Comparison of ENCODE assay signal across 20 cellular contexts in the genomic region with DNA sequence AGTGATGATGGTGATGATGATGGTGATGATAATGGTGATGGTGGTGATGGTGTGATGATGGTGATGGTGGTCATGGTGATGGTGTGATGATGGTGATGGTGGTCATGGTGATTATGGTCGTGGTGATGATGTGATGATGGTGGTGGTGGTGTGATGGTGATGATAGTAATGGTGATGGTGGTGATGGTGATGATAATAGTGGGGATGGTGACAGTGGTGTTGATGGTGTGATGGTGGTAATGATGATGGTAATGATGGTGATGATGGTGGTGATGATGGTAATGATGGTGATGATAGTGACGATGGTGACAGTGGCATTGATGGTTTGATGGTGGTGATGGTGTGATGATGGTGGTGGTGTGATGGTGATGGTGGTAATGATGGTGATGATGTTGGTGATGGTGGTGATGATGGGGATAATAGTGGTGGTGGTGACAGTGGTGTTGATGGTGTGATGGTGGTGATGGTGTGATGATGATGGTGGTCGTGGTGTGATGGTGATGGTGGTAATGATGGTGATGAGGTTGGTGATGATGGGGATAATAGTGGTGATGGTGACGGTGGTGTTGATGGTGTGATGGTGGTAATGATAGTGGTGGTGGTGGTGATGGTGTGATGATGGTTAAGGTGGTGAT. TPM values are rescaled to one million over a fixed set of nuclear protein-coding genes. Genes with fewer than 3 reads are reported as not detected.
DNase-seq lines count a peak whose midpoint lies in the region; ATAC-seq, FAIRE-seq and TF ChIP-seq lines count a peak whose summit lies in the region.
"Had no signal": no experiment of that assay in that cellular context is flagged by ENCODE, and none has a peak within 500 bp of the region (broad histone marks: within the 10 kb centered on the region; RNA-seq: fewer than 3 reads in every experiment).

No MANE protein-coding gene starts in this region.

- peaks cover 9% of the 10 kb centered on the region for H3F3A ChIP-seq in PC-9 (ENCODE audit: insufficient read depth, low read depth)

- no peak for TF ChIP-seq EP300 in HepG2 (IDR thresholded peaks at IDR 0.05; ENCODE audit: low read depth in 2 of 2, low read length in 2 of 2)
- TF ChIP-seq EP300 in HepG2 (CRISPR knock-in tag; IDR thresholded peaks at IDR 0.05; ENCODE audit: borderline replicate concordance) = no peak

- TF ChIP-seq CTCF in HepG2 (CRISPR knock-in tag; IDR thresholded peaks at IDR 0.05) (no peak), right lobe of liver (IDR thresholded peaks at IDR 0.05) (no peak), PC-9 (conservative IDR thresholded peaks at IDR 0.05) (no peak)

- no peaks in the 10 kb centered on the region for H3K9me2 ChIP-seq in PC-9 (ENCODE audit: insufficient read depth)

- no peak for ATAC-seq in HepG2
- no peak for ATAC-seq in right lobe of liver
- ATAC-seq: CD8-positive, alpha-beta T cell; GM23338 had no signal

- no peak overlapping the region for H3K27ac Mint-ChIP-seq in immature natural killer cell
- H3K27ac Mint-ChIP-seq: CD14-positive monocyte; CD8-positive, alpha-beta T cell; GM23338; HFFc6 had no signal

- no peaks in the 10 kb centered on the region for H3K36me3 Mint-ChIP-seq in immature natural killer cell
- H3K36me3 Mint-ChIP-seq: CD14-positive monocyte; CD8-positive, alpha-beta T cell had no signal

- no peaks in the 10 kb centered on the region for H3K9me3 Mint-ChIP-seq in immature natural killer cell
- H3K9me3 Mint-ChIP-seq: CD14-positive monocyte; CD8-positive, alpha-beta T cell; HFFc6 had no signal

- H3K4me1 ChIP-seq in HepG2 (ENCODE audit: insufficient read depth, low read length) = peaks cover 65% of the 10 kb centered on the region
- H3K4me1 ChIP-seq in right lobe of liver = no peaks in the 10 kb centered on the region
- H3K4me1 ChIP-seq in PC-9 (replicated peaks; ENCODE audit: insufficient read depth) = peaks cover 15% of the 10 kb centered on the region

- H3K36me3 ChIP-seq in HepG2 (replicated peaks in 1 of 2; ENCODE audit: control insufficient read depth in 1 of 2, insufficient read depth in 2 of 2, low read length in 2 of 2) (no peaks in the 10 kb centered on the region), right lobe of liver (no peaks in the 10 kb centered on the region), PC-9 (ENCODE audit: low read depth) (no peaks in the 10 kb centered on the region)
- H3K36me3 ChIP-seq: HAP-1 had no signal

- H3K27me3 Mint-ChIP-seq in immature natural killer cell (ENCODE audit: low read depth in 3 of 3) = peaks cover 0 to 2% (median 0%) of the 10 kb centered on the region in 3 donors

- H4K20me1 ChIP-seq in HepG2 (ENCODE audit: insufficient read depth, low read length) (no peaks in the 10 kb centered on the region), PC-9 (ENCODE audit: insufficient read depth) (no peaks in the 10 kb centered on the region)

- DNase-seq in HepG2 (ENCODE audit: low spot score) (no peak), right lobe of liver (no peak), immature natural killer cell (peak; percentile 36 to 49 (median 39)), GF-D8 (lab: John Stamatoyannopoulos, UW) (no peak), PC-9 (no peak)
- DNase-seq: CD8-positive, alpha-beta T cell; COR-L47; DMS153; DMS79 treated with DMSO at 0.1 percent for 48 hours; EL; HFFc6 had no signal

- H3K9me3 ChIP-seq in HepG2 (ENCODE audit: low read length) (peaks cover 10% of the 10 kb centered on the region; the same call in 1 of the 2 replicates), right lobe of liver (no peaks in the 10 kb centered on the region), PC-9 (ENCODE audit: insufficient read depth, low read depth) (no peaks in the 10 kb centered on the region)
- H3K9me3 ChIP-seq: HAP-1 had no signal

- TF ChIP-seq POLR2A in HepG2 (IDR thresholded peaks at IDR 0.05; ENCODE audit: insufficient read depth in 1 of 2, low read depth in 2 of 2, low read length in 2 of 2) (no peak), right lobe of liver (IDR thresholded peaks at IDR 0.05) (no peak)

- no peak overlapping the region for H3K27ac ChIP-seq in HepG2 (ENCODE audit: extremely low read length, insufficient read depth, low read length)
- H3K27ac ChIP-seq in right lobe of liver = no peak overlapping the region
- peak overlapping the region; percentile 60 for H3K27ac ChIP-seq in temporal lobe (ENCODE audit: low read depth, low read length)
- H3K27ac ChIP-seq in PC-9 = no peak overlapping the region
- H3K27ac ChIP-seq: 22Rv1 had no signal

- TF ChIP-seq RAD21 in HepG2 (CRISPR knock-in tag; IDR thresholded peaks at IDR 0.05) = no peak

- H3K79me2 ChIP-seq in HepG2 (ENCODE audit: insufficient read depth, low read length) (no peaks in the 10 kb centered on the region), PC-9 (ENCODE audit: low read depth) (no peaks in the 10 kb centered on the region)

- intact Hi-C loops in HepG2 (cut with micrococcal nuclease; ENCODE audit: unreplicated experiment) (loop anchor here (1.0 kb wide), 1 partner anchor 9 kb away; no protein-coding TSS in a partner anchor), right lobe of liver (cut with DNase I) (loop anchor here in 1 of 2 donors (10.0 kb wide), 1 partner anchor 48 kb away; a partner anchor contains a TSS), PC-9 (cut with micrococcal nuclease; ENCODE audit: unreplicated experiment) (no loop called here)

- H3K4me1 Mint-ChIP-seq in immature natural killer cell = no peaks in the 10 kb centered on the region
- H3K4me1 Mint-ChIP-seq: GM23338 had no signal

- no peak overlapping the region for H2AFZ ChIP-seq in HepG2 (ENCODE audit: low read length)
- H2AFZ ChIP-seq in PC-9 = no peak overlapping the region
- H2AFZ ChIP-seq: GM23338 had no signal

- CTCF ChIA-PET in HepG2 (lab: Yijun Ruan, JAX; ENCODE audit: low intra/inter-chr PET ratio, low total read pairs) = no interaction called here
- CTCF ChIA-PET in PC-9 (lab: Charles Lee) = no interaction called here

- H3K9ac ChIP-seq in HepG2 (ENCODE audit: insufficient read depth, low read depth, low read length) = no peak overlapping the region

- H3K4me3 Mint-ChIP-seq in immature natural killer cell = no peak overlapping the region
- H3K4me3 Mint-ChIP-seq: CD14-positive monocyte; CD8-positive, alpha-beta T cell; GM23338; HFFc6 had no signal

- 68% methylated on average over 4 of the region's 4 CpGs for WGBS in HepG2 (ENCODE audit: low lambda C conversion rate)
- 79% methylated on average over 4 of the region's 4 CpGs for WGBS in right lobe of liver (ENCODE audit: insufficient coverage, low coverage, low lambda C conversion rate, missing lambda C conversion rate)

- BruUV-seq in HepG2 (replicated peaks; lab: Mats Ljungman, UMichigan) (no TSS peak), PC-9 (replicated peaks; lab: Mats Ljungman, UMichigan) (no TSS peak)

- H3K4me2 ChIP-seq in HepG2 (ENCODE audit: low read depth, low read length) = no peak overlapping the region
- no peak overlapping the region for H3K4me2 ChIP-seq in PC-9
- H3K4me2 ChIP-seq: GM23338 had no signal

- no peak for FAIRE-seq in HepG2 (lab: Jason Lieb, UNC)
- FAIRE-seq: D721Med, G401.6, GM12892 had no signal

- no peaks in the 10 kb centered on the region for H3K27me3 ChIP-seq in HepG2 (ENCODE audit: control insufficient read depth in 1 of 2, insufficient read depth in 2 of 2, low read length in 2 of 2)
- H3K27me3 ChIP-seq in right lobe of liver = no peaks in the 10 kb centered on the region
- H3K27me3 ChIP-seq in PC-9 (ENCODE audit: insufficient read depth, low read depth) = no peaks in the 10 kb centered on the region

- no peak overlapping the region for H3K4me3 ChIP-seq in HepG2 (replicated peaks in 1 of 3; ENCODE audit: insufficient read depth in 1 of 3, low read depth in 2 of 3, low read length in 3 of 3)
- H3K4me3 ChIP-seq in right lobe of liver = no peak overlapping the region
- H3K4me3 ChIP-seq in PC-9 = no peak overlapping the region
- H3K4me3 ChIP-seq: GM23338, HAP-1 had no signal

- in situ Hi-C loops in HepG2 (cut with HindIII; ENCODE audit: extremely low pct_ligation_motif_present, low pct_unique_long_range_greater_than_20kb) = no loop called here

- POLR2A ChIA-PET in HepG2 (lab: Yijun Ruan, JAX) (no interaction called here), PC-9 (lab: Charles Lee; ENCODE audit: unreplicated experiment) (no interaction called here)

RNA-seq across cellular contexts. Expression of a gene that starts 6.5 kb away (rescaled TPM):
- total RNA-seq in HepG2 (2016; rRNA removed; fragmentation: Illumina TruSeq; extraction: Trizol) (1.1 and 2.2 TPM in 2 replicates), right lobe of liver (1 to 10 TPM in 2 of 6 experiments, under 1 TPM in 3, not detected in 1; 0.43 to 2.6 (median 0.81) TPM), temporal lobe (1.2 TPM), PC-9 (2021) (3.1 and 4.8 TPM in 2 replicates)
- 3.2 and 4.6 TPM in 2 replicates for total RNA-seq in HepG2 (2016; cell fraction: cytosol; rRNA removed; fragmentation: Illumina TruSeq; extraction: Trizol; ENCODE audit: low read depth)
- 1.6 TPM in 2 replicates for total RNA-seq in HepG2 (2016; cell fraction: insoluble cytoplasmic fraction; rRNA removed; fragmentation: Illumina TruSeq; extraction: Trizol)
- total RNA-seq in HepG2 (2016; cell fraction: membrane; rRNA removed; fragmentation: Illumina TruSeq; extraction: Trizol) = 3.7 and 4.8 TPM in 2 replicates
- 0.53 and 0.75 TPM in 2 replicates for total RNA-seq in HepG2 (2016; cell fraction: nucleus; rRNA removed; fragmentation: Illumina TruSeq; extraction: Trizol)
- polyA plus RNA-seq in HepG2 (2011; rRNA removed) (1.5 and 3.8 TPM in 2 replicates), immature natural killer cell (under 1 TPM in 2 of 3 donors, not detected in 1; 0.55 to 0.96 TPM)
- polyA plus RNA-seq in HepG2 (2011; cell fraction: cytosol; rRNA removed) = 2.0 and 2.7 TPM in 2 replicates
- polyA plus RNA-seq in HepG2 (2011; cell fraction: nucleus; rRNA removed) = 0.87 and 3.7 TPM in 2 replicates
- 3.1 and 4.8 TPM in 2 replicates for polyA plus RNA-seq in HepG2 (2012)
- 4.2 and 4.8 TPM in 2 replicates for polyA plus RNA-seq in HepG2 (2016; cell fraction: cytosol; fragmentation: Illumina TruSeq; extraction: Trizol; ENCODE audit: low read depth)
- 1.5 and 2.2 TPM in 2 replicates for polyA plus RNA-seq in HepG2 (2016; cell fraction: insoluble cytoplasmic fraction; fragmentation: Illumina TruSeq; extraction: Trizol; ENCODE audit: low read depth)
- polyA plus RNA-seq in HepG2 (2016; cell fraction: membrane; fragmentation: Illumina TruSeq; extraction: Trizol; ENCODE audit: low read depth) = 3.8 and 5.3 TPM in 2 replicates
- 1.2 and 2.1 TPM in 2 replicates for polyA plus RNA-seq in HepG2 (2016; cell fraction: nucleus; fragmentation: Illumina TruSeq; extraction: Trizol; ENCODE audit: insufficient read depth, low read depth)
- 0.56 and 1.5 TPM in 2 replicates for polyA minus RNA-seq in HepG2 (2011; rRNA and poly(A)+ RNA removed; ENCODE audit: low replicate concordance)
- 0.59 TPM in 1 of 2 replicates, not detected in the other for polyA minus RNA-seq in HepG2 (2011; cell fraction: cytosol; rRNA and poly(A)+ RNA removed)
- 0.77 and 1.1 TPM in 2 replicates for polyA minus RNA-seq in HepG2 (2011; cell fraction: nucleus; rRNA and poly(A)+ RNA removed)
- total RNA-seq: GM23338, HT1080 had no signal
- polyA plus RNA-seq: CD14-positive monocyte had no signal

RNA-seq across cellular contexts. Expression of a gene that starts 6.8 kb away (rescaled TPM):
- total RNA-seq in HepG2 (2016; rRNA removed; fragmentation: Illumina TruSeq; extraction: Trizol) (135 and 265 TPM in 2 replicates), right lobe of liver (100 to 1,000 TPM; 181 to 243 (median 213) TPM), temporal lobe (54.1 TPM), PC-9 (2021) (199 and 233 TPM in 2 replicates)
- 32.2 and 32.9 TPM in 2 replicates for total RNA-seq in HepG2 (2016; cell fraction: cytosol; rRNA removed; fragmentation: Illumina TruSeq; extraction: Trizol; ENCODE audit: low read depth)
- total RNA-seq in HepG2 (2016; cell fraction: insoluble cytoplasmic fraction; rRNA removed; fragmentation: Illumina TruSeq; extraction: Trizol) = 115 and 269 TPM in 2 replicates
- 110 and 114 TPM in 2 replicates for total RNA-seq in HepG2 (2016; cell fraction: membrane; rRNA removed; fragmentation: Illumina TruSeq; extraction: Trizol)
- 228 and 275 TPM in 2 replicates for total RNA-seq in HepG2 (2016; cell fraction: nucleus; rRNA removed; fragmentation: Illumina TruSeq; extraction: Trizol)
- polyA plus RNA-seq in HepG2 (2011; rRNA removed) (220 and 224 TPM in 2 replicates), immature natural killer cell (100 to 1,000 TPM; 195 to 304 (median 198) TPM)
- polyA plus RNA-seq in HepG2 (2011; cell fraction: cytosol; rRNA removed) = 264 and 277 TPM in 2 replicates
- 180 and 191 TPM in 2 replicates for polyA plus RNA-seq in HepG2 (2011; cell fraction: nucleus; rRNA removed)
- 188 and 224 TPM in 2 replicates for polyA plus RNA-seq in HepG2 (2012)
- 32.1 and 37.0 TPM in 2 replicates for polyA plus RNA-seq in HepG2 (2016; cell fraction: cytosol; fragmentation: Illumina TruSeq; extraction: Trizol; ENCODE audit: low read depth)
- 124 and 145 TPM in 2 replicates for polyA plus RNA-seq in HepG2 (2016; cell fraction: insoluble cytoplasmic fraction; fragmentation: Illumina TruSeq; extraction: Trizol; ENCODE audit: low read depth)
- polyA plus RNA-seq in HepG2 (2016; cell fraction: membrane; fragmentation: Illumina TruSeq; extraction: Trizol; ENCODE audit: low read depth) = 76.2 and 78.0 TPM in 2 replicates
- polyA plus RNA-seq in HepG2 (2016; cell fraction: nucleus; fragmentation: Illumina TruSeq; extraction: Trizol; ENCODE audit: insufficient read depth, low read depth) = 397 and 400 TPM in 2 replicates
- 375 and 710 TPM in 2 replicates for polyA minus RNA-seq in HepG2 (2011; rRNA and poly(A)+ RNA removed; ENCODE audit: low replicate concordance)
- 173 and 200 TPM in 2 replicates for polyA minus RNA-seq in HepG2 (2011; cell fraction: cytosol; rRNA and poly(A)+ RNA removed)
- polyA minus RNA-seq in HepG2 (2011; cell fraction: nucleus; rRNA and poly(A)+ RNA removed) = 72.5 and 84.8 TPM in 2 replicates

RNA-seq across cellular contexts. Expression of a gene that starts 26.3 kb away (rescaled TPM):
- total RNA-seq in HepG2 (2016; rRNA removed; fragmentation: Illumina TruSeq; extraction: Trizol) (10.3 and 13.6 TPM in 2 replicates), right lobe of liver (10 to 100 TPM in 2 of 6 experiments, 1 to 10 TPM in 4; 6.3 to 16.9 (median 8.2) TPM), temporal lobe (11.8 TPM), PC-9 (2021) (18.1 and 28.6 TPM in 2 replicates)
- 10.3 and 15.8 TPM in 2 replicates for total RNA-seq in HepG2 (2016; cell fraction: cytosol; rRNA removed; fragmentation: Illumina TruSeq; extraction: Trizol; ENCODE audit: low read depth)
- 12.0 and 12.6 TPM in 2 replicates for total RNA-seq in HepG2 (2016; cell fraction: insoluble cytoplasmic fraction; rRNA removed; fragmentation: Illumina TruSeq; extraction: Trizol)
- 10.0 and 13.9 TPM in 2 replicates for total RNA-seq in HepG2 (2016; cell fraction: membrane; rRNA removed; fragmentation: Illumina TruSeq; extraction: Trizol)
- 4.1 and 4.4 TPM in 2 replicates for total RNA-seq in HepG2 (2016; cell fraction: nucleus; rRNA removed; fragmentation: Illumina TruSeq; extraction: Trizol)
- polyA plus RNA-seq in HepG2 (2011; rRNA removed) (6.1 and 6.3 TPM in 2 replicates), immature natural killer cell (10 to 100 TPM; 30.2 to 36.9 (median 34.5) TPM)
- polyA plus RNA-seq in HepG2 (2011; cell fraction: cytosol; rRNA removed) = 6.8 and 9.7 TPM in 2 replicates
- polyA plus RNA-seq in HepG2 (2011; cell fraction: nucleus; rRNA removed) = 6.6 and 8.7 TPM in 2 replicates
- polyA plus RNA-seq in HepG2 (2012) = 6.8 and 8.6 TPM in 2 replicates
- 14.4 and 20.2 TPM in 2 replicates for polyA plus RNA-seq in HepG2 (2016; cell fraction: cytosol; fragmentation: Illumina TruSeq; extraction: Trizol; ENCODE audit: low read depth)
- 19.8 and 21.6 TPM in 2 replicates for polyA plus RNA-seq in HepG2 (2016; cell fraction: insoluble cytoplasmic fraction; fragmentation: Illumina TruSeq; extraction: Trizol; ENCODE audit: low read depth)
- polyA plus RNA-seq in HepG2 (2016; cell fraction: membrane; fragmentation: Illumina TruSeq; extraction: Trizol; ENCODE audit: low read depth) = 12.6 and 15.8 TPM in 2 replicates
- polyA plus RNA-seq in HepG2 (2016; cell fraction: nucleus; fragmentation: Illumina TruSeq; extraction: Trizol; ENCODE audit: insufficient read depth, low read depth) = 11.3 and 11.9 TPM in 2 replicates
- polyA minus RNA-seq in HepG2 (2011; rRNA and poly(A)+ RNA removed; ENCODE audit: low replicate concordance) = 3.5 and 24.4 TPM in 2 replicates
- 2.3 and 5.0 TPM in 2 replicates for polyA minus RNA-seq in HepG2 (2011; cell fraction: cytosol; rRNA and poly(A)+ RNA removed)
- 1.6 and 2.3 TPM in 2 replicates for polyA minus RNA-seq in HepG2 (2011; cell fraction: nucleus; rRNA and poly(A)+ RNA removed)

RNA-seq across cellular contexts. Expression of a gene that starts 26.3 kb away (rescaled TPM):
- total RNA-seq in HepG2 (2016; rRNA removed; fragmentation: Illumina TruSeq; extraction: Trizol) = 10.6 and 17.8 TPM in 2 replicates
- total RNA-seq in HepG2 (2016; cell fraction: cytosol; rRNA removed; fragmentation: Illumina TruSeq; extraction: Trizol; ENCODE audit: low read depth) = 21.0 and 25.4 TPM in 2 replicates
- 9.6 and 18.9 TPM in 2 replicates for total RNA-seq in HepG2 (2016; cell fraction: insoluble cytoplasmic fraction; rRNA removed; fragmentation: Illumina TruSeq; extraction: Trizol)
- total RNA-seq in HepG2 (2016; cell fraction: membrane; rRNA removed; fragmentation: Illumina TruSeq; extraction: Trizol) = 22.4 and 26.0 TPM in 2 replicates
- total RNA-seq in HepG2 (2016; cell fraction: nucleus; rRNA removed; fragmentation: Illumina TruSeq; extraction: Trizol) = 13.9 and 14.0 TPM in 2 replicates
- 39.2 and 40.7 TPM in 2 replicates for polyA plus RNA-seq in HepG2 (2011; rRNA removed)
- polyA plus RNA-seq in HepG2 (2011; cell fraction: cytosol; rRNA removed) = 29.3 and 32.3 TPM in 2 replicates
- polyA plus RNA-seq in HepG2 (2011; cell fraction: nucleus; rRNA removed) = 29.7 and 32.0 TPM in 2 replicates
- polyA plus RNA-seq in HepG2 (2012) = 22.8 and 26.6 TPM in 2 replicates
- 52.7 and 53.1 TPM in 2 replicates for polyA plus RNA-seq in HepG2 (2016; cell fraction: cytosol; fragmentation: Illumina TruSeq; extraction: Trizol; ENCODE audit: low read depth)
- 19.0 and 20.1 TPM in 2 replicates for polyA plus RNA-seq in HepG2 (2016; cell fraction: insoluble cytoplasmic fraction; fragmentation: Illumina TruSeq; extraction: Trizol; ENCODE audit: low read depth)
- 38.1 and 44.5 TPM in 2 replicates for polyA plus RNA-seq in HepG2 (2016; cell fraction: membrane; fragmentation: Illumina TruSeq; extraction: Trizol; ENCODE audit: low read depth)
- polyA plus RNA-seq in HepG2 (2016; cell fraction: nucleus; fragmentation: Illumina TruSeq; extraction: Trizol; ENCODE audit: insufficient read depth, low read depth) = 46.1 and 51.6 TPM in 2 replicates
- 14.4 and 46.3 TPM in 2 replicates for polyA minus RNA-seq in HepG2 (2011; rRNA and poly(A)+ RNA removed; ENCODE audit: low replicate concordance)
- 8.0 and 10.5 TPM in 2 replicates for polyA minus RNA-seq in HepG2 (2011; cell fraction: cytosol; rRNA and poly(A)+ RNA removed)
- 7.1 and 7.5 TPM in 2 replicates for polyA minus RNA-seq in HepG2 (2011; cell fraction: nucleus; rRNA and poly(A)+ RNA removed)
- 10 to 100 TPM; 37.4 to 68.8 (median 44.5) TPM for total RNA-seq in right lobe of liver
- 100 to 1,000 TPM; 104 to 153 (median 131) TPM for polyA plus RNA-seq in immature natural killer cell
- 10.6 TPM for total RNA-seq in temporal lobe
- 57.7 and 69.1 TPM in 2 replicates for total RNA-seq in PC-9 (2021)

RNA-seq across cellular contexts. Expression of a gene that starts 34.6 kb away (rescaled TPM):
- total RNA-seq in HepG2 (2016; rRNA removed; fragmentation: Illumina TruSeq; extraction: Trizol) (2,938 and 3,359 TPM in 2 replicates), right lobe of liver (100 to 1,000 TPM; 529 to 851 (median 616) TPM), temporal lobe (837 TPM), PC-9 (2021) (2,381 and 2,937 TPM in 2 replicates)
- 3,183 and 3,719 TPM in 2 replicates for total RNA-seq in HepG2 (2016; cell fraction: cytosol; rRNA removed; fragmentation: Illumina TruSeq; extraction: Trizol; ENCODE audit: low read depth)
- total RNA-seq in HepG2 (2016; cell fraction: insoluble cytoplasmic fraction; rRNA removed; fragmentation: Illumina TruSeq; extraction: Trizol) = 2,895 and 3,215 TPM in 2 replicates
- total RNA-seq in HepG2 (2016; cell fraction: membrane; rRNA removed; fragmentation: Illumina TruSeq; extraction: Trizol) = 5,789 and 6,219 TPM in 2 replicates
- 1,151 and 1,198 TPM in 2 replicates for total RNA-seq in HepG2 (2016; cell fraction: nucleus; rRNA removed; fragmentation: Illumina TruSeq; extraction: Trizol)
- polyA plus RNA-seq in HepG2 (2011; rRNA removed) (2,401 and 2,404 TPM in 2 replicates), immature natural killer cell (100 to 1,000 TPM; 459 to 791 (median 622) TPM)
- polyA plus RNA-seq in HepG2 (2011; cell fraction: cytosol; rRNA removed) = 3,191 and 3,845 TPM in 2 replicates
- polyA plus RNA-seq in HepG2 (2011; cell fraction: nucleus; rRNA removed) = 1,035 and 1,145 TPM in 2 replicates
- 2,335 and 2,606 TPM in 2 replicates for polyA plus RNA-seq in HepG2 (2012)
- 3,837 and 4,399 TPM in 2 replicates for polyA plus RNA-seq in HepG2 (2016; cell fraction: cytosol; fragmentation: Illumina TruSeq; extraction: Trizol; ENCODE audit: low read depth)
- 3,343 and 3,509 TPM in 2 replicates for polyA plus RNA-seq in HepG2 (2016; cell fraction: insoluble cytoplasmic fraction; fragmentation: Illumina TruSeq; extraction: Trizol; ENCODE audit: low read depth)
- 6,158 and 6,472 TPM in 2 replicates for polyA plus RNA-seq in HepG2 (2016; cell fraction: membrane; fragmentation: Illumina TruSeq; extraction: Trizol; ENCODE audit: low read depth)
- 1,904 and 1,909 TPM in 2 replicates for polyA plus RNA-seq in HepG2 (2016; cell fraction: nucleus; fragmentation: Illumina TruSeq; extraction: Trizol; ENCODE audit: insufficient read depth, low read depth)
- 1,962 and 4,695 TPM in 2 replicates for polyA minus RNA-seq in HepG2 (2011; rRNA and poly(A)+ RNA removed; ENCODE audit: low replicate concordance)
- 853 and 917 TPM in 2 replicates for polyA minus RNA-seq in HepG2 (2011; cell fraction: cytosol; rRNA and poly(A)+ RNA removed)
- polyA minus RNA-seq in HepG2 (2011; cell fraction: nucleus; rRNA and poly(A)+ RNA removed) = 477 and 550 TPM in 2 replicates

Comparison
In these comparisons a context has a peak if more than half of its experiments do, and no peak if none do; other contexts are left out.
1. DNase-seq: peak in immature natural killer cell (3 of 3); none in HepG2 (single experiment), right lobe of liver (0 of 3), GF-D8 (single experiment) and PC-9 (0 of 2).